In genomic region chr7:108135446-108136190, GRCh38 we compare ENCODE assay signal across 9 cellular contexts. TPM values are rescaled to one million over a fixed set of nuclear protein-coding genes. Genes with fewer than 3 reads are reported as not detected.
DNase-seq lines count a peak whose midpoint lies in the region; ATAC-seq, FAIRE-seq and TF ChIP-seq lines count a peak whose summit lies in the region.
"Had no signal": no experiment of that assay in that cellular context is flagged by ENCODE, and none has a peak within 500 bp of the region (broad histone marks: within the 10 kb centered on the region; RNA-seq: fewer than 3 reads in every experiment).

No MANE protein-coding gene starts in this region.

- peaks cover 2% of the 10 kb centered on the region for H3K9me3 Mint-ChIP-seq in activated naive CD8-positive, alpha-beta T cell treated with anti-CD3 and anti-CD28 coated beads for 36 hours

- no peak for TF ChIP-seq CTCF in uterus (IDR thresholded peaks at IDR 0.05)

- no peak overlapping the region for H3K27ac ChIP-seq in uterus

- H3K4me3 Mint-ChIP-seq in activated naive CD8-positive, alpha-beta T cell treated with anti-CD3 and anti-CD28 coated beads for 36 hours, result peak overlapping the region; percentile 67

- H3K4me1 Mint-ChIP-seq in activated naive CD8-positive, alpha-beta T cell treated with anti-CD3 and anti-CD28 coated beads for 36 hours, result peaks cover 43% of the 10 kb centered on the region

- no peaks in the 10 kb centered on the region for H3K27me3 ChIP-seq in uterus

- no peak overlapping the region for H3K4me3 ChIP-seq in uterus

- intact Hi-C loops in uterus (cut with DNase I; ENCODE audit: low total_unique reads), result no loop called here

- peak; percentile 95 for FAIRE-seq in GM12891 (lab: Jason Lieb, UNC)
- FAIRE-seq: islet of Langerhans had no signal

- peaks cover 14% of the 10 kb centered on the region for H3K36me3 Mint-ChIP-seq in activated naive CD8-positive, alpha-beta T cell treated with anti-CD3 and anti-CD28 coated beads for 36 hours

- TF ChIP-seq POLR2A in GM12891 (IDR thresholded peaks at IDR 0.05; ENCODE audit: low read depth, low read length), result no peak
- TF ChIP-seq POLR2A in uterus (IDR thresholded peaks at IDR 0.05), result no peak

- ATAC-seq in GM21360 (IDR thresholded peaks at IDR 0.05; ENCODE audit: unreplicated experiment) (peak; percentile 97), HG03469 (IDR thresholded peaks at IDR 0.05; ENCODE audit: unreplicated experiment) (peak; percentile 98)

- H3K36me3 ChIP-seq in uterus, result no peaks in the 10 kb centered on the region

- no peaks in the 10 kb centered on the region for H3K4me1 ChIP-seq in uterus

- no peaks in the 10 kb centered on the region for H3K9me3 ChIP-seq in uterus

- peaks cover 10% of the 10 kb centered on the region for H3K27me3 Mint-ChIP-seq in activated naive CD8-positive, alpha-beta T cell treated with anti-CD3 and anti-CD28 coated beads for 36 hours

- DNase-seq in GM12891 (ENCODE audit: insufficient read length, low spot score) (peak; percentile 20), DMS114 treated with DMSO at 0.1 percent for 48 hours (lab: John Stamatoyannopoulos, UW; ENCODE audit: unreplicated experiment) (no peak), NCI-H2029 (lab: John Stamatoyannopoulos, UW) (no peak), uterus (no peak), medulla oblongata (ENCODE audit: extremely low spot score) (no peak)
- peak; percentile 58 for DNase-seq in activated naive CD8-positive, alpha-beta T cell treated with anti-CD3 and anti-CD28 coated beads for 36 hours

- H3K27ac Mint-ChIP-seq in activated naive CD8-positive, alpha-beta T cell treated with anti-CD3 and anti-CD28 coated beads for 36 hours, result peak overlapping the region; percentile 98

TF ChIP-seq in GM12891, 5 proteins besides CTCF, POLR2A, EP300 and RAD21:
- TF ChIP-seq POU2F2 (IDR thresholded peaks at IDR 0.05; ENCODE audit: low read depth, low read length), result no peak
- TF ChIP-seq SPI1 (IDR thresholded peaks at IDR 0.05; ENCODE audit: low read depth, low read length), result peak; percentile 98
- TF ChIP-seq TAF1 (IDR thresholded peaks at IDR 0.05; ENCODE audit: low read depth, low read length), result peak; percentile 8; the same call in 1 of the 2 replicates

RNA-seq across cellular contexts. Expression of gene LAMB4, which starts 5.5 kb away (rescaled TPM):
- polyA plus RNA-seq in GM12891 (2012; ENCODE audit: low read depth, missing spikeins), result 0.06 TPM
- total RNA-seq in activated naive CD8-positive, alpha-beta T cell treated with anti-CD3 and anti-CD28 coated beads for 36 hours, result under 1 TPM; 0.40 to 0.45 TPM
- total RNA-seq in uterus, result under 1 TPM in 2 of 4 donors, not detected in 2; 0.59 to 0.90 TPM

Comparison
In these comparisons a context has a peak if more than half of its experiments do, and no peak if none do; other contexts are left out.
1. DNase-seq: peak in GM12891 (single experiment) and activated naive CD8-positive, alpha-beta T cell treated with anti-CD3 and anti-CD28 coated beads for 36 hours (single experiment); none in DMS114 treated with DMSO at 0.1 percent for 48 hours (single experiment), NCI-H2029 (single experiment), uterus (0 of 2) and medulla oblongata (single experiment).